Comparison of ENCODE assay signal across 13 cellular contexts in genomic region chr2:47073641-47074040, GRCh38.
DNase-seq lines count a peak whose midpoint lies in the region; ATAC-seq, FAIRE-seq and TF ChIP-seq lines count a peak whose summit lies in the region.
"Had no signal": no experiment of that assay in that cellular context is flagged by ENCODE, and none has a peak within 500 bp of the region (broad histone marks: within the 10 kb centered on the region; RNA-seq: fewer than 3 reads in every experiment).

No MANE protein-coding gene starts in this region.

- H3K9ac ChIP-seq in colonic mucosa (ENCODE audit: low read depth in 2 of 2, low read length in 2 of 2) (peak overlapping the region; percentile 44 to 45), mucosa of rectum (ENCODE audit: low read depth in 1 of 2, low read length in 2 of 2) (peak overlapping the region; percentile 6 to 15)

- no peak for TF ChIP-seq CTCF in HFFc6 (IDR thresholded peaks at IDR 0.05)
- no peak for TF ChIP-seq CTCF in colonic mucosa (IDR thresholded peaks at IDR 0.05)
- TF ChIP-seq CTCF in suprapubic skin (IDR thresholded peaks at IDR 0.05) = no peak
- TF ChIP-seq CTCF in D721Med (IDR thresholded peaks at IDR 0.05; ENCODE audit: insufficient read depth, missing control alignments) = no peak

- intact Hi-C loops in colonic mucosa (cut with DNase I) = no loop called here

- no peak for TF ChIP-seq EP300 in suprapubic skin (IDR thresholded peaks at IDR 0.05)

- H3K27me3 ChIP-seq in colonic mucosa (no peaks in the 10 kb centered on the region), mucosa of rectum (ENCODE audit: control insufficient read depth in 2 of 2, insufficient read depth in 2 of 2, low read length in 2 of 2) (no peaks in the 10 kb centered on the region), suprapubic skin (no peaks in the 10 kb centered on the region), MG63 (no peaks in the 10 kb centered on the region)

- H3K4me1 ChIP-seq in colonic mucosa (peaks cover 40% of the 10 kb centered on the region), mucosa of rectum (ENCODE audit: control insufficient read depth in 2 of 2, insufficient read depth in 2 of 2, low read length in 2 of 2) (peaks cover 45 to 66% of the 10 kb centered on the region in 2 donors), suprapubic skin (peaks cover 78% of the 10 kb centered on the region)

- 40% methylated on average over 1 of the region's 16 CpGs for WGBS in suprapubic skin

- H3K4me3 ChIP-seq in colonic mucosa (no peak overlapping the region), mucosa of rectum (ENCODE audit: low read length in 2 of 2) (no peak overlapping the region), suprapubic skin (no peak overlapping the region), MG63 (no peak overlapping the region)
- H3K4me3 ChIP-seq: SK-N-MC had no signal

- TF ChIP-seq POLR2A in suprapubic skin (IDR thresholded peaks at IDR 0.05) = no peak

- H3K27ac ChIP-seq in colonic mucosa (peak overlapping the region; percentile 67), mucosa of rectum (ENCODE audit: low read depth in 2 of 2, low read length in 2 of 2) (peak overlapping the region; percentile 54 to 89), suprapubic skin (peak overlapping the region; percentile 84)
- H3K27ac ChIP-seq: SK-N-MC had no signal

- peaks cover 27% of the 10 kb centered on the region for H3K36me3 Mint-ChIP-seq in HFFc6 (ENCODE audit: low read depth)

- H3K27ac Mint-ChIP-seq in HFFc6 = peak overlapping the region; percentile 99

- H3K9me3 ChIP-seq in colonic mucosa = no peaks in the 10 kb centered on the region
- no peaks in the 10 kb centered on the region for H3K9me3 ChIP-seq in mucosa of rectum (ENCODE audit: control insufficient read depth in 2 of 2, low read length in 2 of 2)
- no peaks in the 10 kb centered on the region for H3K9me3 ChIP-seq in suprapubic skin
- no peaks in the 10 kb centered on the region for H3K9me3 ChIP-seq in MG63

- peaks cover 13% of the 10 kb centered on the region for H3K27me3 Mint-ChIP-seq in HFFc6 (ENCODE audit: insufficient read depth)
- H3K27me3 Mint-ChIP-seq: activated naive CD8-positive, alpha-beta T cell treated with anti-CD3 and anti-CD28 coated beads, Interleukin-2, amount 50 U/mL, for 24 hours; CD4-positive, CD25-positive, alpha-beta regulatory T cell had no signal

- no peaks in the 10 kb centered on the region for H3K36me3 ChIP-seq in colonic mucosa
- peaks cover 0 to 3% of the 10 kb centered on the region in 2 donors for H3K36me3 ChIP-seq in mucosa of rectum (ENCODE audit: control insufficient read depth in 2 of 2, insufficient read depth in 2 of 2, low read length in 2 of 2)
- H3K36me3 ChIP-seq in suprapubic skin = no peaks in the 10 kb centered on the region
- peaks cover 21% of the 10 kb centered on the region for H3K36me3 ChIP-seq in MG63

- H3K4me1 Mint-ChIP-seq in HFFc6 (ENCODE audit: low read depth) = peaks cover 89% of the 10 kb centered on the region

- H3K4me3 Mint-ChIP-seq in HFFc6 = no peak overlapping the region
- H3K4me3 Mint-ChIP-seq: activated naive CD8-positive, alpha-beta T cell treated with anti-CD3 and anti-CD28 coated beads, Interleukin-2, amount 50 U/mL, for 24 hours; CD4-positive, CD25-positive, alpha-beta regulatory T cell had no signal

- no peak for ATAC-seq in HG02763 (IDR thresholded peaks at IDR 0.05; ENCODE audit: unreplicated experiment)
- ATAC-seq: activated naive CD8-positive, alpha-beta T cell treated with anti-CD3 and anti-CD28 coated beads, Interleukin-2, amount 50 U/mL, for 24 hours had no signal

- FAIRE-seq in D721Med (lab: Jason Lieb, UNC) = no peak

- DNase-seq in HFFc6 (no peak), colonic mucosa (peak; percentile 81), suprapubic skin (ENCODE audit: low spot score in 2 of 2) (no peak), MG63 (no peak), D721Med (ENCODE audit: insufficient read length, low spot score) (no peak), DMS79 (lab: John Stamatoyannopoulos, UW) (no peak)
- DNase-seq: activated CD4-positive, CD25-positive, alpha-beta regulatory T cell; activated naive CD8-positive, alpha-beta T cell treated with anti-CD3 and anti-CD28 coated beads, Interleukin-2, amount 50 U/mL, for 24 hours; activated T-cell treated with anti-CD3 and anti-CD28 coated beads for 4 hours; CD4-positive, CD25-positive, alpha-beta regulatory T cell had no signal

- H3K9me3 Mint-ChIP-seq in HFFc6 = no peaks in the 10 kb centered on the region; the same call in 1 of the 2 replicates
- H3K9me3 Mint-ChIP-seq: activated naive CD8-positive, alpha-beta T cell treated with anti-CD3 and anti-CD28 coated beads, Interleukin-2, amount 50 U/mL, for 24 hours; CD4-positive, CD25-positive, alpha-beta regulatory T cell had no signal
